In the genomic region with DNA sequence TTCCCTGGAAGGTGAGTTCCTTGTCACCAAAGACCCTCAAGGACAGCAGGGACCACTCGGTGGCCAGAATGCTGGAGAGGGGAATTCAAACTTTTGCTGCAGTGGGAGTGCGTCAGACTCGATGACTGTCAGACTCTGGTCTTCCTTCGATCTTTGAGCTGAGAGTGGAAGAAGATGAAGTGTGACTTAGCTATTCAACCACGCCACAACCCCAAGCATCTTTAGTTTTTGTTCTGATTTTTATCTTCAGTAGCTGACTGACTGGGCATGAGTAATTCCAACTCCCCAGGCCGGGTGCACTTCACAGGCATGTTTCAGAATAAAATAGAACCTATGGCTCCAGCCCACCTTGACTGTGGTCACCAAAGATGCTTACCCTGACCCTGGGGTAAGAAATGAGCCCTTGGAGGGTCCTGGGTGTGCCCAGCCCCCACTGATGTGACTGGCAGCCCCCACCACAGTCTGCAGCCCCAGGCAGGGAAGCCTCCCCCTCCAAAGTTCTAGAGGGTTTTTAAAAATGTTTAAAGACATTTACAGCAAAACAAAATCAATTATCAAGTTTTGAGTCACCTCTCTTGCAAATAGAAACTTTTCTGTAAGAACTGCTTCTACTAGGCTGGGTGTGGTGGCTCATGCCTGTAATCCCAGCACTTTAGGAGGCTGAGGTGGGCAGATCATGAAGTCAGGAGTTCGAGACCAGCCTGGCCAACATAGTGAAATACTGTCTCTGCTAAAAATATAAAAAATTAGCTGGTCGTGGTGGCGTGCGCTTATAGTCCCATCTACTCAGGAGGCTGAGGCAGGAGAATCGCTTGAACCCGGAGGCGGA, we compare ENCODE assay signal across 8 cellular contexts. TPM values are rescaled to one million over a fixed set of nuclear protein-coding genes. Genes with fewer than 3 reads are reported as not detected.
DNase-seq lines count a peak whose midpoint lies in the region; ATAC-seq and TF ChIP-seq lines count a peak whose summit lies in the region.

No MANE protein-coding gene starts in this region.

- no peak overlapping the region for H3K4me3 Mint-ChIP-seq in endothelial cell (ENCODE audit: unreplicated experiment)
- H3K4me3 Mint-ChIP-seq in Caco-2 (ENCODE audit: unreplicated experiment), result no peak overlapping the region

- intact Hi-C loops in Caco-2 (cut with micrococcal nuclease; ENCODE audit: unreplicated experiment), result no loop called here

- no peaks in the 10 kb centered on the region for H3K36me3 Mint-ChIP-seq in endothelial cell (ENCODE audit: low read depth, unreplicated experiment)
- no peaks in the 10 kb centered on the region for H3K36me3 Mint-ChIP-seq in Caco-2 (ENCODE audit: insufficient read depth, unreplicated experiment)

- H3K27me3 ChIP-seq in Caco-2 (replicated peaks; ENCODE audit: control insufficient read depth, insufficient read depth, low read length), result no peaks in the 10 kb centered on the region

- no peaks in the 10 kb centered on the region for H3K4me1 ChIP-seq in Caco-2

- H3K9me3 Mint-ChIP-seq in endothelial cell (ENCODE audit: unreplicated experiment) (no peaks in the 10 kb centered on the region), Caco-2 (ENCODE audit: unreplicated experiment) (peaks cover 10% of the 10 kb centered on the region)

- DNase-seq in ELR (ENCODE audit: low read depth), result peak; percentile 96
- DNase-seq in activated T-cell treated with anti-CD3 and anti-CD28 coated beads for 4 hours, result peak; percentile 25
- DNase-seq in skeletal muscle cell (ENCODE audit: low read depth), result peak; percentile 81
- DNase-seq in endothelial cell (ENCODE audit: low spot score), result no peak
- no peak for DNase-seq in Caco-2

- CTCF ChIA-PET in Caco-2 (lab: Charles Lee), result no interaction called here

- no TSS peak for BruUV-seq in Caco-2 (replicated peaks; lab: Mats Ljungman, UMichigan)

- H3K4me1 Mint-ChIP-seq in endothelial cell (ENCODE audit: unreplicated experiment) (peaks cover 5% of the 10 kb centered on the region), Caco-2 (ENCODE audit: low read depth, unreplicated experiment) (no peaks in the 10 kb centered on the region)

- ATAC-seq in HG03064 (IDR thresholded peaks at IDR 0.05; ENCODE audit: low read depth, unreplicated experiment) (peak; percentile 48), HG03196 (IDR thresholded peaks at IDR 0.05; ENCODE audit: unreplicated experiment) (no peak), HG02623 (IDR thresholded peaks at IDR 0.05; ENCODE audit: unreplicated experiment) (no peak)

- POLR2A ChIA-PET in Caco-2 (lab: Charles Lee), result no interaction called here

- no peak overlapping the region for H3K4me3 ChIP-seq in skeletal muscle cell (ENCODE audit: low read depth, low read length)
- H3K4me3 ChIP-seq in Caco-2 (ENCODE audit: low read depth, low read length), result no peak overlapping the region

- TF ChIP-seq CTCF in endothelial cell (IDR thresholded peaks at IDR 0.05; ENCODE audit: unreplicated experiment) (no peak), Caco-2 (IDR thresholded peaks at IDR 0.05; ENCODE audit: insufficient read depth in 1 of 2, low read depth in 1 of 2, low read length in 1 of 2, severe bottlenecking in 1 of 2, unreplicated experiment in 1 of 2) (no peak)

- no peaks in the 10 kb centered on the region for H3K9me3 ChIP-seq in Caco-2

- no peaks in the 10 kb centered on the region for H3K36me3 ChIP-seq in Caco-2 (ENCODE audit: control insufficient read depth, insufficient read depth, low read length)

- H3K27me3 Mint-ChIP-seq in endothelial cell (ENCODE audit: unreplicated experiment) (peaks cover 5% of the 10 kb centered on the region), Caco-2 (ENCODE audit: insufficient read depth, unreplicated experiment) (peaks cover 3% of the 10 kb centered on the region)

- H3K27ac Mint-ChIP-seq in endothelial cell (ENCODE audit: unreplicated experiment) (no peak overlapping the region), Caco-2 (ENCODE audit: unreplicated experiment) (no peak overlapping the region)

RNA-seq across cellular contexts. Expression of gene YWHAQ, which starts 24.9 kb away (rescaled TPM):
- total RNA-seq in endothelial cell (ENCODE audit: unreplicated experiment) (268 TPM), Caco-2 (2022) (344 and 365 TPM in 2 replicates)

Comparison
In these comparisons a context has a peak if more than half of its experiments do, and no peak if none do; other contexts are left out.
1. DNase-seq: peak in ELR (single experiment), activated T-cell treated with anti-CD3 and anti-CD28 coated beads for 4 hours (single experiment) and skeletal muscle cell (single experiment); none in endothelial cell (single experiment) and Caco-2 (0 of 2).